In genomic region chr1:234600418-234601216, GRCh38 we compare ENCODE assay signal across 8 cellular contexts. TPM values are rescaled to one million over a fixed set of nuclear protein-coding genes. Genes with fewer than 3 reads are reported as not detected.
DNase-seq lines count a peak whose midpoint lies in the region; ATAC-seq and TF ChIP-seq lines count a peak whose summit lies in the region.

No MANE protein-coding gene starts in this region.

- 22% methylated on average over 11 of the region's 11 CpGs for WGBS in SK-N-SH (ENCODE audit: low lambda C conversion rate)

- TF ChIP-seq CTCF in SK-N-SH (IDR thresholded peaks at IDR 0.05) (no peak), endothelial cell (IDR thresholded peaks at IDR 0.05; ENCODE audit: unreplicated experiment) (no peak)

- peak overlapping the region; percentile 62 for H3K4me2 ChIP-seq in SK-N-SH

- H3F3A ChIP-seq in SK-N-SH (replicated peaks; ENCODE audit: insufficient read depth) = peaks cover 58% of the 10 kb centered on the region

- POLR2A ChIA-PET in SK-N-SH (lab: Yijun Ruan, JAX) = interaction anchor here (0.6 to 3.7 kb wide), 15 partner anchors 8 to 490 kb away, joined by 3 to 51 read pairs (median 7); partner anchors contain the start of gene IRF2BP2

- no peak overlapping the region; the same call in 1 of the 2 replicates for H2AFZ ChIP-seq in SK-N-SH (ENCODE audit: low read depth)

- H3K9me2 ChIP-seq in SK-N-SH = no peaks in the 10 kb centered on the region

- H3K27me3 Mint-ChIP-seq in endothelial cell (ENCODE audit: unreplicated experiment) (peaks cover under 1% of the 10 kb centered on the region), naive B cell (no peaks in the 10 kb centered on the region)

- H3K9me3 ChIP-seq in SK-N-SH = no peaks in the 10 kb centered on the region

- H3K9me3 Mint-ChIP-seq in endothelial cell (ENCODE audit: unreplicated experiment) (peaks cover 4% of the 10 kb centered on the region), naive B cell (no peaks in the 10 kb centered on the region)

- H3K27ac Mint-ChIP-seq in endothelial cell (ENCODE audit: unreplicated experiment) = peak overlapping the region; percentile 75
- peak overlapping the region; percentile 95 to 100 (median 96) for H3K27ac Mint-ChIP-seq in naive B cell

- peaks cover 39 to 58% of the 10 kb centered on the region in 2 experiments for H3K4me1 ChIP-seq in SK-N-SH (ENCODE audit: control insufficient read depth in 1 of 2, insufficient read depth in 2 of 2, low read depth in 1 of 2, low read length in 1 of 2)

- peaks cover 62% of the 10 kb centered on the region for H3K79me2 ChIP-seq in SK-N-SH (ENCODE audit: insufficient read depth)

- H3K27me3 ChIP-seq in SK-N-SH (ENCODE audit: insufficient read depth) = no peaks in the 10 kb centered on the region

- H3K36me3 ChIP-seq in SK-N-SH (replicated peaks in 1 of 2; ENCODE audit: control insufficient read depth in 1 of 2, insufficient read depth in 2 of 2, low read length in 1 of 2) = peaks cover 29 to 38% of the 10 kb centered on the region in 2 experiments

- peak in 1 of 2 experiments; percentile 72; a peak in 2 of 4 replicates for TF ChIP-seq EP300 in SK-N-SH (IDR thresholded peaks at IDR 0.05; ENCODE audit: borderline replicate concordance in 1 of 2, low read depth in 1 of 2, low read length in 1 of 2)

- H3K9ac ChIP-seq in SK-N-SH = peak overlapping the region; percentile 94

- H3K27ac ChIP-seq in SK-N-SH (ENCODE audit: low read depth in 2 of 2, low read length in 1 of 2) = peak overlapping the region; percentile 98 to 100

- peak; percentile 56 for DNase-seq in DMS79 treated with DMSO at 0.1 percent for 48 hours (lab: John Stamatoyannopoulos, UW)
- no peak for DNase-seq in DMS79 (lab: John Stamatoyannopoulos, UW)
- DNase-seq in SK-N-SH = peak; percentile 52
- no peak for DNase-seq in endothelial cell (ENCODE audit: low spot score)
- DNase-seq in naive B cell = no peak
- DNase-seq in effector CD8-positive, alpha-beta T cell (lab: John Stamatoyannopoulos, UW) = no peak
- DNase-seq in NCI-H2196 (lab: John Stamatoyannopoulos, UW; ENCODE audit: unreplicated experiment) = no peak

- peak overlapping the region; percentile 65 for H3K4me3 Mint-ChIP-seq in endothelial cell (ENCODE audit: unreplicated experiment)
- peak overlapping the region; percentile 80 to 98 (median 88) for H3K4me3 Mint-ChIP-seq in naive B cell

- CTCF ChIA-PET in SK-N-SH (lab: Yijun Ruan, JAX) = interaction anchor here (0.8 to 8.3 kb wide), 14 partner anchors 8 to 483 kb away, joined by 3 to 73 read pairs (median 5); partner anchors contain the start of gene IRF2BP2

- peaks cover 11% of the 10 kb centered on the region for H4K20me1 ChIP-seq in SK-N-SH (ENCODE audit: insufficient read depth)

- peak; percentile 14; the same call in 1 of the 2 replicates for TF ChIP-seq RAD21 in SK-N-SH (IDR thresholded peaks at IDR 0.05; ENCODE audit: low read length)

- peaks cover 24% of the 10 kb centered on the region for H3K36me3 Mint-ChIP-seq in endothelial cell (ENCODE audit: low read depth, unreplicated experiment)
- H3K36me3 Mint-ChIP-seq in naive B cell = no peaks in the 10 kb centered on the region

- ATAC-seq in HG03135 (IDR thresholded peaks at IDR 0.05; ENCODE audit: unreplicated experiment) = peak; percentile 18
- peak in 1 of 2 donors; percentile 5 for ATAC-seq in naive B cell (ENCODE audit: low read depth in 2 of 2)

- peaks cover 44% of the 10 kb centered on the region for H3K4me1 Mint-ChIP-seq in endothelial cell (ENCODE audit: unreplicated experiment)
- H3K4me1 Mint-ChIP-seq in naive B cell = peaks cover 37 to 68% (median 41%) of the 10 kb centered on the region in 3 donors

- peak overlapping the region; percentile 34 to 41; a peak in 3 of 4 replicates for H3K4me3 ChIP-seq in SK-N-SH (ENCODE audit: low read depth in 2 of 2, low read length in 1 of 2)

TF ChIP-seq in SK-N-SH, 30 proteins besides CTCF, POLR2A, EP300 and RAD21:
- TF ChIP-seq TAF1 (IDR thresholded peaks at IDR 0.05; ENCODE audit: borderline replicate concordance, low read depth, low read length) (no peak), YY1 (IDR thresholded peaks at IDR 0.05; ENCODE audit: low read depth) (no peak), RXRA (IDR thresholded peaks at IDR 0.05; ENCODE audit: borderline replicate concordance, low read depth) (no peak), PBX3 (IDR thresholded peaks at IDR 0.05) (no peak), FOXM1 (IDR thresholded peaks at IDR 0.05; ENCODE audit: low read depth) (no peak), RCOR1 (IDR thresholded peaks at IDR 0.05; ENCODE audit: low read length) (peak; percentile 57; the same call in 1 of the 2 replicates), POLR2AphosphoS5 (IDR thresholded peaks at IDR 0.05; ENCODE audit: low read depth, low read length) (no peak; the same call in 1 of the 2 replicates), GATA2 (CRISPR knock-in tag; IDR thresholded peaks at IDR 0.05) (peak; percentile 38)

RNA-seq across cellular contexts. Expression of gene IRF2BP2, which starts 9.4 kb away (rescaled TPM):
- polyA plus RNA-seq in SK-N-SH (2012; rRNA removed) (40.3 and 73.9 TPM in 2 replicates), naive B cell (ENCODE audit: low read depth in 6 of 6) (10 to 100 TPM; 40.3 to 66.1 (median 55.3) TPM)
- polyA plus RNA-seq in SK-N-SH (2012; cell fraction: cytosol; rRNA removed) = 28.1 and 46.6 TPM in 2 replicates
- 73.9 and 167 TPM in 2 replicates for polyA plus RNA-seq in SK-N-SH (2012; cell fraction: nucleus; rRNA removed)
- total RNA-seq in endothelial cell (ENCODE audit: unreplicated experiment) = 158 TPM

Comparison
In these comparisons a context has a peak if more than half of its experiments do, and no peak if none do; other contexts are left out.
1. DNase-seq: peak in DMS79 treated with DMSO at 0.1 percent for 48 hours (single experiment) and SK-N-SH (single experiment); none in DMS79 (single experiment), endothelial cell (single experiment), naive B cell (single experiment), effector CD8-positive, alpha-beta T cell (single experiment) and NCI-H2196 (single experiment).